21 cellular contexts compared by ENCODE assay signal in genomic region chr7:13062596-13062995, GRCh38.
"Had no signal": no experiment of that assay in that cellular context is flagged by ENCODE, and none has a peak within 500 bp of the region (broad histone marks: within the 10 kb centered on the region; RNA-seq: fewer than 3 reads in every experiment).

No MANE protein-coding gene starts in this region.

- H3K36me3 ChIP-seq: esophagus muscularis mucosa, gastrocnemius medialis, neutrophil, right atrium auricular region, suprapubic skin, thyroid gland, uterus had no signal

- ATAC-seq: effector memory CD8-positive, alpha-beta T cell; gastrocnemius medialis; left cardiac atrium; left ventricle myocardium superior; stimulated activated effector memory CD8-positive, alpha-beta T cell treated with anti-CD3 and anti-CD28 coated beads, Interleukin-12 subunit alpha, Interleukin-12 subunit beta, amount 100 ng/mL, for 72 hours; stimulated activated naive CD8-positive, alpha-beta T cell treated with anti-CD3 and anti-CD28 coated beads, Interleukin-15, Interleukin-2, amounts not matched to agents 100 U/mL and 50 U/mL, for 24 hours had no signal

- H3K4me3 ChIP-seq: esophagus muscularis mucosa, gastrocnemius medialis, lung, right atrium auricular region, suprapubic skin, thyroid gland, uterus had no signal

- H3K27ac ChIP-seq: epithelial cell of prostate, esophagus muscularis mucosa, gastrocnemius medialis, neutrophil, right atrium auricular region, suprapubic skin, thyroid gland, uterus had no signal

- H3K9me3 ChIP-seq: esophagus muscularis mucosa, gastrocnemius medialis, neutrophil, right atrium auricular region, suprapubic skin, thyroid gland, uterus had no signal

- H3K4me1 ChIP-seq: esophagus muscularis mucosa, gastrocnemius medialis, right atrium auricular region, suprapubic skin, thyroid gland, uterus had no signal

- H3K27me3 ChIP-seq: esophagus muscularis mucosa, gastrocnemius medialis, neutrophil, right atrium auricular region, suprapubic skin, thyroid gland, uterus had no signal

- DNase-seq: effector memory CD8-positive, alpha-beta T cell; gastrocnemius medialis; immature natural killer cell; left cardiac atrium; left ventricle myocardium superior; mesenchymal stem cell; midbrain; naive B cell; posterior cingulate gyrus; stimulated activated CD4-positive, alpha-beta T cell treated with anti-CD3 and anti-CD28 coated beads, Interleukin-4, amount 100 ng/mL, for 1 hour; stimulated activated CD8-positive, alpha-beta memory T cell treated with anti-CD3 and anti-CD28 coated beads, Interleukin-4, amount 100 ng/mL, for 48 hours; stimulated activated naive CD8-positive, alpha-beta T cell treated with anti-CD3 and anti-CD28 coated beads, Interleukin-15, Interleukin-2, amounts not matched to agents 100 U/mL and 50 U/mL, for 24 hours; thyroid gland; uterus had no signal
